ENCODE assay signal across 25 cellular contexts in genomic region chr4:84733343-84734033, GRCh38.
"Had no signal": no experiment of that assay in that cellular context is flagged by ENCODE, and none has a peak within 500 bp of the region (broad histone marks: within the 10 kb centered on the region; RNA-seq: fewer than 3 reads in every experiment).

No MANE protein-coding gene starts in this region.

- H3K9me3 ChIP-seq: ascending aorta, gastroesophageal sphincter, left lung, mucosa of descending colon, thoracic aorta, uterus had no signal

- H3K27me3 ChIP-seq: ascending aorta, gastroesophageal sphincter, left lung, uterus had no signal

- H3K4me1 ChIP-seq: ascending aorta, gastroesophageal sphincter, left lung, uterus had no signal

- H3K4me3 ChIP-seq: ascending aorta, gastroesophageal sphincter, left lung, mucosa of descending colon, skin epidermis, thoracic aorta, uterus had no signal

- H3K36me3 ChIP-seq: uterus had no signal

- H3K27ac ChIP-seq: ascending aorta, gastroesophageal sphincter, left lung, skin epidermis, thoracic aorta, uterus had no signal

- DNase-seq: activated B cell treated with CpG ODN at 0.5 μM for 24 hours; activated CD4-positive, alpha-beta T cell treated with anti-CD3 and anti-CD28 coated beads for 36 hours; activated CD8-positive, alpha-beta memory T cell treated with anti-CD3 and anti-CD28 coated beads, Interleukin-2, amount 10 ng/mL, durations not matched to agents 7 days and 5 days; activated CD8-positive, alpha-beta T cell treated with anti-CD3 and anti-CD28 coated beads, Interleukin-2, amount 10 ng/mL, durations not matched to agents 7 days and 5 days; activated naive CD4-positive, alpha-beta T cell treated with Interleukin-2 at 50 U/mL for 16 hours; activated T-cell treated with anti-CD3 and anti-CD28 coated beads, Interleukin-2, amount 50 U/mL, for 48 hours; caudate nucleus; cortex of kidney; effector memory CD8-positive, alpha-beta T cell; hypothalamus; immature natural killer cell; left lung; mucosa of descending colon; posterior cingulate gyrus; stimulated activated CD4-positive, alpha-beta T cell treated with anti-CD3 and anti-CD28 coated beads, Interleukin-12 subunit alpha, Interleukin-12 subunit beta, amount 100 ng/mL, for 4 hours; stimulated activated CD4-positive, alpha-beta T cell treated with anti-CD3 and anti-CD28 coated beads, Interleukin-4, amount 100 ng/mL, for 1 hour; T-helper 1 cell; uterus had no signal

- ATAC-seq: activated CD4-positive, alpha-beta T cell treated with anti-CD3 and anti-CD28 coated beads for 36 hours; activated CD8-positive, alpha-beta memory T cell treated with anti-CD3 and anti-CD28 coated beads, Interleukin-2, amount 10 ng/mL, durations not matched to agents 7 days and 5 days; activated CD8-positive, alpha-beta T cell treated with anti-CD3 and anti-CD28 coated beads, Interleukin-2, amount 10 ng/mL, durations not matched to agents 7 days and 5 days; effector memory CD8-positive, alpha-beta T cell; gastroesophageal sphincter; left lung; mucosa of descending colon; natural killer cell treated with Interleukin-12 subunit alpha and Interleukin-12 subunit beta and Interleukin-15 and Interleukin-18, amount 100 ng/mL, for 72 hours; sciatic nerve; stimulated activated effector memory CD8-positive, alpha-beta T cell treated with anti-CD3 and anti-CD28 coated beads, Interleukin-12 subunit alpha, Interleukin-12 subunit beta, amount 100 ng/mL, for 72 hours had no signal
